In the genomic region with DNA sequence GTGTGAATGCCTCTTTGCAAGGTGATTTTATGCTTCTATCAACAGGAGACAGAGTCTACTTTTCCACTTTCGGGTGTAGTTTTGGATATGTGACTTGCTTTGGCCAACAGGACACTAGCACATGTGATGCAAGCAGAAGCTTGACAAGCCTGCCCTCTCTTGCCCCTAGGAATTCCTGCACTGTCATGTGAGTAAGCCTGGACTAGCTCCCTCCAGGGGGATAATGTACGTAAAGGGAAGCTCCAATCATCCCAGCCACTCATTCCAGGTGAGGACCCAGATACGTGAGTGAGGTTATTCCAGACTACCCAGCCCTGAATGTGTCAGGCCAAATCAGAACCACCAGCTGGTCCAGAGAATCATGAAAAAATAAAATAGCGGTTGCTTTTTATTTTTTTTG, we compare ENCODE assay signal across 13 cellular contexts. TPM values are rescaled to one million over a fixed set of nuclear protein-coding genes. Genes with fewer than 3 reads are reported as not detected.
DNase-seq lines count a peak whose midpoint lies in the region; ATAC-seq, FAIRE-seq and TF ChIP-seq lines count a peak whose summit lies in the region.
"Had no signal": no experiment of that assay in that cellular context is flagged by ENCODE, and none has a peak within 500 bp of the region (broad histone marks: within the 10 kb centered on the region; RNA-seq: fewer than 3 reads in every experiment).

No MANE protein-coding gene starts in this region.

- intact Hi-C loops in sciatic nerve (cut with DNase I): no loop called here

- H3K4me3 Mint-ChIP-seq in mesothelial cell of epicardium: no peak overlapping the region
- no peak overlapping the region for H3K4me3 Mint-ChIP-seq in activated CD8-positive, alpha-beta T cell treated with anti-CD3 and anti-CD28 coated beads, Interleukin-2, amount 10 ng/mL, durations not matched to agents 7 days and 5 days
- H3K4me3 Mint-ChIP-seq: natural killer cell treated with Interleukin-12 subunit alpha and Interleukin-12 subunit beta and Interleukin-15 and Interleukin-18, amount 100 ng/mL, for 72 hours; T-cell had no signal

- H3K4me1 Mint-ChIP-seq in mesothelial cell of epicardium: peaks cover 4% of the 10 kb centered on the region
- no peaks in the 10 kb centered on the region for H3K4me1 Mint-ChIP-seq in activated CD8-positive, alpha-beta T cell treated with anti-CD3 and anti-CD28 coated beads, Interleukin-2, amount 10 ng/mL, durations not matched to agents 7 days and 5 days (ENCODE audit: low read depth)
- H3K4me1 Mint-ChIP-seq: T-cell had no signal

- no peaks in the 10 kb centered on the region for H3K36me3 ChIP-seq in bronchial epithelial cell (ENCODE audit: control insufficient read depth, insufficient read depth, low read length)

- ATAC-seq in activated CD8-positive, alpha-beta T cell treated with anti-CD3 and anti-CD28 coated beads, Interleukin-2, amount 10 ng/mL, durations not matched to agents 7 days and 5 days: no peak
- ATAC-seq in sciatic nerve: no peak
- ATAC-seq: natural killer cell treated with Interleukin-12 subunit alpha and Interleukin-12 subunit beta and Interleukin-15 and Interleukin-18, amount 100 ng/mL, for 72 hours; T-cell had no signal

- H3K27me3 Mint-ChIP-seq in mesothelial cell of epicardium (ENCODE audit: low read depth): no peaks in the 10 kb centered on the region
- H3K27me3 Mint-ChIP-seq in activated CD8-positive, alpha-beta T cell treated with anti-CD3 and anti-CD28 coated beads, Interleukin-2, amount 10 ng/mL, durations not matched to agents 7 days and 5 days (ENCODE audit: low read depth): no peaks in the 10 kb centered on the region
- H3K27me3 Mint-ChIP-seq: natural killer cell treated with Interleukin-12 subunit alpha and Interleukin-12 subunit beta and Interleukin-15 and Interleukin-18, amount 100 ng/mL, for 72 hours; T-cell had no signal

- FAIRE-seq in bronchial epithelial cell (lab: Jason Lieb, UNC): no peak
- FAIRE-seq: astrocyte, small intestine had no signal

- TF ChIP-seq CTCF in bronchial epithelial cell (IDR thresholded peaks at IDR 0.05; ENCODE audit: insufficient read depth, low read length, severe bottlenecking): no peak
- no peak for TF ChIP-seq CTCF in mesothelial cell of epicardium (IDR thresholded peaks at IDR 0.05; ENCODE audit: unreplicated experiment)

- POLR2A ChIA-PET in HEK293T (lab: Yijun Ruan, JAX): interaction anchor here (0.7 to 1.0 kb wide), 3 partner anchors 9 to 34 kb away, joined by 3 to 4 read pairs (median 4); no protein-coding TSS in a partner anchor
- POLR2A ChIA-PET in activated CD8-positive, alpha-beta T cell treated with anti-CD3 and anti-CD28 coated beads, Interleukin-2, amount 10 ng/mL, durations not matched to agents 7 days and 5 days (lab: Charles Lee): no interaction called here

- H3K27ac Mint-ChIP-seq in mesothelial cell of epicardium: peak overlapping the region; percentile 21
- no peak overlapping the region for H3K27ac Mint-ChIP-seq in activated CD8-positive, alpha-beta T cell treated with anti-CD3 and anti-CD28 coated beads, Interleukin-2, amount 10 ng/mL, durations not matched to agents 7 days and 5 days
- H3K27ac Mint-ChIP-seq: natural killer cell treated with Interleukin-12 subunit alpha and Interleukin-12 subunit beta and Interleukin-15 and Interleukin-18, amount 100 ng/mL, for 72 hours; T-cell had no signal

- H3K27me3 ChIP-seq in bronchial epithelial cell (ENCODE audit: control insufficient read depth, insufficient read depth, low read length): no peaks in the 10 kb centered on the region

- no peaks in the 10 kb centered on the region for H3K9me3 Mint-ChIP-seq in mesothelial cell of epicardium
- H3K9me3 Mint-ChIP-seq in activated CD8-positive, alpha-beta T cell treated with anti-CD3 and anti-CD28 coated beads, Interleukin-2, amount 10 ng/mL, durations not matched to agents 7 days and 5 days (ENCODE audit: insufficient read depth): no peaks in the 10 kb centered on the region
- H3K9me3 Mint-ChIP-seq: natural killer cell treated with Interleukin-12 subunit alpha and Interleukin-12 subunit beta and Interleukin-15 and Interleukin-18, amount 100 ng/mL, for 72 hours; T-cell had no signal

- no peak overlapping the region for H3K4me3 ChIP-seq in bronchial epithelial cell (ENCODE audit: low read depth, low read length)

- peaks cover 26% of the 10 kb centered on the region for H3K36me3 Mint-ChIP-seq in mesothelial cell of epicardium
- H3K36me3 Mint-ChIP-seq in activated CD8-positive, alpha-beta T cell treated with anti-CD3 and anti-CD28 coated beads, Interleukin-2, amount 10 ng/mL, durations not matched to agents 7 days and 5 days (ENCODE audit: low read depth): peaks cover 14% of the 10 kb centered on the region
- H3K36me3 Mint-ChIP-seq: natural killer cell treated with Interleukin-12 subunit alpha and Interleukin-12 subunit beta and Interleukin-15 and Interleukin-18, amount 100 ng/mL, for 72 hours had no signal

- CTCF ChIA-PET in HEK293T (lab: Yijun Ruan, JAX): interaction anchor here (0.6 to 1.2 kb wide), 2 partner anchors 28 to 32 kb away, joined by 3 to 4 read pairs; no protein-coding TSS in a partner anchor
- CTCF ChIA-PET in activated CD8-positive, alpha-beta T cell treated with anti-CD3 and anti-CD28 coated beads, Interleukin-2, amount 10 ng/mL, durations not matched to agents 7 days and 5 days (lab: Charles Lee): interaction anchor here (1.1 to 1.9 kb wide), 3 partner anchors 10 to 54 kb away, joined by 4 to 6 read pairs (median 4); a partner anchor contains a TSS

- DNase-seq in HEK293T (ENCODE audit: extremely low spot score) (peak; percentile 4), bronchial epithelial cell (ENCODE audit: low read depth) (peak; percentile 76), mesothelial cell of epicardium (ENCODE audit: low spot score in 2 of 2, unreplicated experiment in 2 of 2) (no peak), NCI-H1694 treated with DMSO at 0.1 percent for 48 hours (lab: John Stamatoyannopoulos, UW) (no peak), sciatic nerve (ENCODE audit: low spot score) (no peak)
- no peak for DNase-seq in activated CD8-positive, alpha-beta T cell treated with anti-CD3 and anti-CD28 coated beads, Interleukin-2, amount 10 ng/mL, durations not matched to agents 7 days and 5 days
- DNase-seq: activated CD4-positive, alpha-beta T cell treated with anti-CD3 and anti-CD28 coated beads for 4 hours; H7; small intestine; substantia nigra; T-cell had no signal

TF ChIP-seq in HEK293T, 16 proteins besides CTCF, POLR2A, EP300 and RAD21:
- TF ChIP-seq ARNT (IDR thresholded peaks at IDR 0.05) (no peak), CTBP1 (IDR thresholded peaks at IDR 0.05; ENCODE audit: borderline replicate concordance) (no peak), SUZ12 (IDR thresholded peaks at IDR 0.05) (no peak), ZNF384 (IDR thresholded peaks at IDR 0.05) (no peak), NFRKB (IDR thresholded peaks at IDR 0.05) (no peak), SP1 (IDR thresholded peaks at IDR 0.05) (no peak), HDGF (IDR thresholded peaks at IDR 0.05; ENCODE audit: borderline replicate concordance) (no peak), ELF4 (IDR thresholded peaks at IDR 0.05) (no peak), LEF1 (IDR thresholded peaks at IDR 0.05; ENCODE audit: borderline replicate concordance) (no peak), FOXK2 (IDR thresholded peaks at IDR 0.05) (no peak), FOXA1 (IDR thresholded peaks at IDR 0.05) (no peak), TARDBP (IDR thresholded peaks at IDR 0.05) (no peak), L3MBTL2 (conservative IDR thresholded peaks at IDR 0.05) (no peak), BHLHE40 (IDR thresholded peaks at IDR 0.05; ENCODE audit: borderline replicate concordance) (no peak), FOXM1 (IDR thresholded peaks at IDR 0.05; ENCODE audit: borderline replicate concordance) (no peak)
- TF ChIP-seq, protein P1, sequence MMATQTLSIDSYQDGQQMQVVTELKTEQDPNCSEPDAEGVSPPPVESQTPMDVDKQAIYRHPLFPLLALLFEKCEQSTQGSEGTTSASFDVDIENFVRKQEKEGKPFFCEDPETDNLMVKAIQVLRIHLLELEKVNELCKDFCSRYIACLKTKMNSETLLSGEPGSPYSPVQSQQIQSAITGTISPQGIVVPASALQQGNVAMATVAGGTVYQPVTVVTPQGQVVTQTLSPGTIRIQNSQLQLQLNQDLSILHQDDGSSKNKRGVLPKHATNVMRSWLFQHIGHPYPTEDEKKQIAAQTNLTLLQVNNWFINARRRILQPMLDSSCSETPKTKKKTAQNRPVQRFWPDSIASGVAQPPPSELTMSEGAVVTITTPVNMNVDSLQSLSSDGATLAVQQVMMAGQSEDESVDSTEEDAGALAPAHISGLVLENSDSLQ (IDR thresholded peaks at IDR 0.05): no peak
TF ChIP-seq in HEK293T: peak in this region for 0.

RNA-seq across cellular contexts. Expression of a gene that starts 33.3 kb away (rescaled TPM):
- 1.8 and 3.9 TPM in 2 replicates for total RNA-seq in bronchial epithelial cell
- 10.3 to 10.5 TPM (median 10.4 TPM) in 3 replicates for total RNA-seq in mesothelial cell of epicardium
- 1 to 10 TPM; 3.6 to 3.8 TPM for total RNA-seq in activated CD8-positive, alpha-beta T cell treated with anti-CD3 and anti-CD28 coated beads, Interleukin-2, amount 10 ng/mL, durations not matched to agents 7 days and 5 days
- total RNA-seq in sciatic nerve: 2.4 TPM

RNA-seq across cellular contexts. Expression of a gene that starts 54.0 kb away (rescaled TPM):
- total RNA-seq in bronchial epithelial cell: 11.3 and 13.3 TPM in 2 replicates
- 16.6 to 18.7 TPM (median 17.3 TPM) in 3 replicates for total RNA-seq in mesothelial cell of epicardium
- 10 to 100 TPM; 14.8 to 18.1 TPM for total RNA-seq in activated CD8-positive, alpha-beta T cell treated with anti-CD3 and anti-CD28 coated beads, Interleukin-2, amount 10 ng/mL, durations not matched to agents 7 days and 5 days
- total RNA-seq in sciatic nerve: 16.0 TPM

Comparison
In these comparisons a context has a peak if more than half of its experiments do, and no peak if none do; other contexts are left out.
1. DNase-seq: peak in HEK293T (single experiment) and bronchial epithelial cell (single experiment); none in mesothelial cell of epicardium (0 of 2), NCI-H1694 treated with DMSO at 0.1 percent for 48 hours (single experiment), activated CD8-positive, alpha-beta T cell treated with anti-CD3 and anti-CD28 coated beads, Interleukin-2, amount 10 ng/mL, durations not matched to agents 7 days and 5 days (single experiment) and sciatic nerve (single experiment).